ENCODE assay signal across 8 cellular contexts in the genomic region with DNA sequence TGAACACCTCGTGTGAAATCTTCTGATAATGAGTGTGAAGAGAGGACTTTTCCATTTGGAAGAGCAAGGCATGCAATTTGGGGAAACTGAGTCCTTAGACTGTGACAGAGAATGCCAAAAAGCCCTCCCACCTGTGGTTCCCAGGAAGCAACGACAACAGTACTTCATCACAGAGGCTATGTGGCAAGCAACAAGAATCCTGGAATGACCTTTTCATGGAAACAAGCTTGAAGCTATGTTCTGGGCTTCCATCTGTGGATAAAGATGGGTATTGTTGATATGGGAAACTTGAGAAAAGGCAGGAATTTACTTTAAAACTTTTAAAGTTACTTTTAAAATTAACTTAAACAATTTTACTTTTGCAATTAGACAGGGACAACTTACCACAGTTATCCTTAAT.
"Had no signal": no experiment of that assay in that cellular context is flagged by ENCODE, and none has a peak within 500 bp of the region (broad histone marks: within the 10 kb centered on the region; RNA-seq: fewer than 3 reads in every experiment).

No MANE protein-coding gene starts in this region.

- DNase-seq: activated gamma-delta T cell had no signal

- H3K27me3 Mint-ChIP-seq: activated CD4-positive, alpha-beta T cell treated with anti-CD3 and anti-CD28 coated beads for 36 hours; activated naive CD8-positive, alpha-beta T cell; T-helper 17 cell had no signal

- H3K27ac Mint-ChIP-seq: activated CD4-positive, alpha-beta memory T cell treated with anti-CD3 and anti-CD28 coated beads, Interleukin-2, amount 10 ng/mL, durations not matched to agents 7 days and 5 days; activated CD4-positive, alpha-beta T cell treated with anti-CD3 and anti-CD28 coated beads for 36 hours; activated naive CD4-positive, alpha-beta T cell treated with anti-CD3 and anti-CD28 coated beads for 36 hours; activated naive CD8-positive, alpha-beta T cell; activated T-helper 17 cell treated with anti-CD3 and anti-CD28 coated beads, Interleukin-2, amount 50 U/mL, for 72 hours; T-helper 17 cell had no signal

- H3K4me3 ChIP-seq: SJSA1 had no signal

- H3K27ac ChIP-seq: SJSA1 had no signal

- H3K9me3 ChIP-seq: SJSA1 had no signal

- H3K36me3 Mint-ChIP-seq: activated naive CD8-positive, alpha-beta T cell had no signal

- H3K4me3 Mint-ChIP-seq: activated CD4-positive, alpha-beta memory T cell treated with anti-CD3 and anti-CD28 coated beads, Interleukin-2, amount 10 ng/mL, durations not matched to agents 7 days and 5 days; activated CD4-positive, alpha-beta T cell treated with anti-CD3 and anti-CD28 coated beads for 36 hours; activated naive CD4-positive, alpha-beta T cell treated with anti-CD3 and anti-CD28 coated beads for 36 hours; activated naive CD8-positive, alpha-beta T cell; activated T-helper 17 cell treated with anti-CD3 and anti-CD28 coated beads, Interleukin-2, amount 50 U/mL, for 72 hours; T-helper 17 cell had no signal

- H3K36me3 ChIP-seq: SJSA1 had no signal
